8 cellular contexts compared by ENCODE assay signal in the genomic region with DNA sequence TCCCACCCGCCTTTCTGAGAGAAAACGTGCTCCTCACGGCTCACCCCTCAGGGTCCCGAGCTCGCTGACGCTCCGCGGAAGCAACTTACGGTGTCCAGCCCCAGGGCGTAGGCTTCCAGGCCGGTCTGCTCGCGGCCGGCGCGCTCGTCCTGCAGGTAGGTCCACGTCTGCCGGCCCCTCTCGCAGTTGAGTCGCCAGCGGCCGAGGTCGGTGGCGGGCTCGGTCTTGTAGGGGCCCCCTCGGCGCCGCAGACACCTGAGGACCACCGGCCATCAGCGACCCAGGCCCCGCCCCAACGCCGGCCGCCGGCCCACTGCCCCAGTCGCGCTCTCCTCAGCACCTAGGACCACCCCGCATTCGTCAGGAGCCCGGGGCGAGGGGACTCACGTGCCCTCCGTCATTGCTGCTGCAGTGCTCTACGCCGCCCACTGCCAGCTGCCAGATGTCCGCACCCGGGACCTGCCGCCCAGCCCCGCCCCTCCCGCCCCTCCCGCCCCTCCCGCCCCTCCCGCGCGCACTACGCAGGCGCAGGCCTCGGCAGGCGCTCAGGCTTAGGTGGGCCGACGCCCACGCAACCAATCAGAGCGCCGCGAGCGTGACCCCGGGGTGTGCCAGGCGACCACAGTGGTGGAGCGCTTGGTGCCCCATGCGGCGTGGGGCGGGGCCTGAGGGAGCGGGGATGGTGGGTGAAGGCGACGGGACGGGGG. TPM values are rescaled to one million over a fixed set of nuclear protein-coding genes. Genes with fewer than 3 reads are reported as not detected.
A peak's percentile ranks its signal among the peaks of the same experiment; 100 is the strongest.
DNase-seq lines count a peak whose midpoint lies in the region; ATAC-seq and TF ChIP-seq lines count a peak whose summit lies in the region.

A gene (minus strand): TSS at position 430 of the 707 bp plus-strand sequence. CDS start 29 bp downstream, at position 401.

- peak within 1 kb of the TSS; percentile 81 to 98 for H3K27ac Mint-ChIP-seq in activated naive CD4-positive, alpha-beta T cell treated with anti-CD3 and anti-CD28 coated beads, Interleukin-2, amount 50 U/mL, for 72 hours

- DNase-seq in NCI-H1105 (lab: John Stamatoyannopoulos, UW) (peak; percentile 97), SKM-1 (lab: John Stamatoyannopoulos, UW; ENCODE audit: unreplicated experiment) (peak; percentile 80), glomerular endothelial cell (ENCODE audit: extremely low read depth, low read depth, low spot score) (peak; percentile 64), occipital lobe (lab: John Stamatoyannopoulos, UW) (peak; percentile 94), suprapubic skin (ENCODE audit: low spot score in 2 of 2) (peak; percentile 98 to 99)
- peak; percentile 95 to 96 for DNase-seq in activated naive CD4-positive, alpha-beta T cell treated with anti-CD3 and anti-CD28 coated beads, Interleukin-2, amount 50 U/mL, for 72 hours (ENCODE audit: low spot score in 2 of 2)

- H3K9me3 Mint-ChIP-seq in activated naive CD4-positive, alpha-beta T cell treated with anti-CD3 and anti-CD28 coated beads, Interleukin-2, amount 50 U/mL, for 72 hours = peaks cover 0 to 7% of the 10 kb centered on the region in 2 donors

- 0% methylated on average over 7 of the region's 77 CpGs for WGBS in suprapubic skin

- H3K27ac ChIP-seq in suprapubic skin = peak within 1 kb of the TSS; percentile 82

- peaks cover 7% of the 10 kb centered on the region for H3K36me3 ChIP-seq in suprapubic skin

- H3K9me3 ChIP-seq in suprapubic skin = no peaks in the 10 kb centered on the region

- no peak for TF ChIP-seq EP300 in suprapubic skin (IDR thresholded peaks at IDR 0.05)

- peak within 1 kb of the TSS; percentile 96 for H3K4me3 ChIP-seq in GM08714 (ENCODE audit: low read length)
- H3K4me3 ChIP-seq in suprapubic skin = peak within 1 kb of the TSS; percentile 62

- ATAC-seq in HG02623 (IDR thresholded peaks at IDR 0.05; ENCODE audit: unreplicated experiment) = peak; percentile 73
- peak; percentile 89 to 94 for ATAC-seq in activated naive CD4-positive, alpha-beta T cell treated with anti-CD3 and anti-CD28 coated beads, Interleukin-2, amount 50 U/mL, for 72 hours

- H3K4me1 ChIP-seq in suprapubic skin = peaks cover 44% of the 10 kb centered on the region

- TF ChIP-seq POLR2A in suprapubic skin (IDR thresholded peaks at IDR 0.05) = no peak

- no peaks in the 10 kb centered on the region for H3K27me3 ChIP-seq in suprapubic skin

- H3K36me3 Mint-ChIP-seq in activated naive CD4-positive, alpha-beta T cell treated with anti-CD3 and anti-CD28 coated beads, Interleukin-2, amount 50 U/mL, for 72 hours = peaks cover 6 to 41% of the 10 kb centered on the region in 2 donors

- TF ChIP-seq CTCF in suprapubic skin (IDR thresholded peaks at IDR 0.05) = no peak

RNA-seq across cellular contexts. Expression of the gene that starts here (rescaled TPM):
- total RNA-seq in activated naive CD4-positive, alpha-beta T cell treated with anti-CD3 and anti-CD28 coated beads, Interleukin-2, amount 50 U/mL, for 72 hours = 10 to 100 TPM; 17.8 to 26.2 TPM
- total RNA-seq in glomerular endothelial cell = 91.5 and 136 TPM in 2 replicates
- total RNA-seq in occipital lobe = 52.7 TPM
- total RNA-seq in suprapubic skin = 100 to 1,000 TPM; 128 to 251 (median 164) TPM

Comparison
In these comparisons a context has a peak if more than half of its experiments do, and no peak if none do; other contexts are left out.
1. Peak in every context shown above with its lines: DNase-seq, ATAC-seq, H3K4me3 ChIP-seq and H3K27ac ChIP-seq.